27 cellular contexts compared by ENCODE assay signal in the genomic region with DNA sequence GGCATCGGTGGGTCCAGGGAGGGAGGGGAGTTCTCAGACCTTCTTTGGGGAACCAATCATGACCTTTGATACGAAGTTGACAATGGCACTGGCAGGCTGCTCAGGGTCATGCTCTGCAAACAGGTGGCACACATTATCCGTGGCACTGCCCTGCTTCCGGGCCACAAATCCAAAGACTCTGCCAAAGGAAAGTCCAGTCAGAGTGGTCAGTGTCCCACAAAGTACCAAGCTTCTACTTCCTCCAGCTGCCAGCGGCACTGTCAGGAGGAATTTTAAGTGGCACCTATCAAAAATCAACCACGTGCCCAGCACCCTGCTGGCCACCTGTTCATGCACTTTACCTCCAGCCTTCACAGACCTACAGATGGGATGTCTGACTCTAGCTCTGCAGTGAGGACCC.
"Had no signal": no experiment of that assay in that cellular context is flagged by ENCODE, and none has a peak within 500 bp of the region (broad histone marks: within the 10 kb centered on the region; RNA-seq: fewer than 3 reads in every experiment).

No MANE protein-coding gene starts in this region.

- H2AFZ ChIP-seq: hepatocyte had no signal

- H3K36me3 ChIP-seq: prostate gland had no signal

- H3K4me3 ChIP-seq: heart right ventricle, hepatocyte, lower lobe of right lung, pancreas, prostate gland, smooth muscle cell, stomach, testis, thyroid gland, transverse colon, upper lobe of left lung had no signal

- H3K4me1 ChIP-seq: lower lobe of right lung, pancreas, prostate gland, stomach, testis, thyroid gland, upper lobe of left lung had no signal

- FAIRE-seq: pancreas, urothelium cell line had no signal

- H3K4me2 ChIP-seq: hepatocyte, smooth muscle cell had no signal

- ATAC-seq: heart right ventricle; left ventricle myocardium superior; lower lobe of right lung; naive thymus-derived CD8-positive, alpha-beta T cell; pancreas; right cardiac atrium; stimulated activated memory B cell treated with anti-CD40 and anti-IgM and Interleukin-4, amounts not matched to agents 10 μg/mL and 1 μg/mL and 100 μg/mL, for 72 hours; stimulated activated naive CD8-positive, alpha-beta T cell treated with anti-CD3 and anti-CD28 coated beads, Interleukin-15, Interleukin-2, amounts not matched to agents 100 U/mL and 50 U/mL, for 24 hours had no signal

- H3K27ac ChIP-seq: heart right ventricle, hepatocyte, lower lobe of right lung, pancreas, prostate gland, stomach, testis, thyroid gland, transverse colon, upper lobe of left lung had no signal

- H3K9me3 ChIP-seq: heart right ventricle, lower lobe of right lung, pancreas, prostate gland, stomach, testis, thyroid gland, transverse colon, upper lobe of left lung had no signal

- H3K27me3 ChIP-seq: heart right ventricle, hepatocyte, pancreas, stomach, testis, thyroid gland, transverse colon, upper lobe of left lung had no signal

- DNase-seq: heart right ventricle; islet precursor cell; left ventricle myocardium superior; lower lobe of right lung; mammary epithelial cell; mesenchymal stem cell; naive thymus-derived CD8-positive, alpha-beta T cell; nucleus accumbens; pancreas; posterior cingulate gyrus; retina; right cardiac atrium; stimulated activated CD4-positive, alpha-beta T cell treated with anti-CD3 and anti-CD28 coated beads, Interleukin-1b, Interleukin-23, amount 100 ng/mL, for 48 hours; stimulated activated CD4-positive, alpha-beta T cell treated with anti-CD3 and anti-CD28 coated beads, Interleukin-2, amount 100 ng/mL, for 48 hours; stimulated activated CD4-positive, alpha-beta T cell treated with anti-CD3 and anti-CD28 coated beads, Interleukin-4, amount 100 ng/mL, for 4 hours; stimulated activated CD8-positive, alpha-beta memory T cell treated with anti-CD3 and anti-CD28 coated beads, Interleukin-4, amount 100 ng/mL, for 48 hours; stimulated activated naive CD8-positive, alpha-beta T cell treated with anti-CD3 and anti-CD28 coated beads, Interleukin-15, Interleukin-2, amounts not matched to agents 100 U/mL and 50 U/mL, for 24 hours; stomach; testis; thyroid gland; transverse colon had no signal
